ENCODE assay signal across 26 cellular contexts in the genomic region with DNA sequence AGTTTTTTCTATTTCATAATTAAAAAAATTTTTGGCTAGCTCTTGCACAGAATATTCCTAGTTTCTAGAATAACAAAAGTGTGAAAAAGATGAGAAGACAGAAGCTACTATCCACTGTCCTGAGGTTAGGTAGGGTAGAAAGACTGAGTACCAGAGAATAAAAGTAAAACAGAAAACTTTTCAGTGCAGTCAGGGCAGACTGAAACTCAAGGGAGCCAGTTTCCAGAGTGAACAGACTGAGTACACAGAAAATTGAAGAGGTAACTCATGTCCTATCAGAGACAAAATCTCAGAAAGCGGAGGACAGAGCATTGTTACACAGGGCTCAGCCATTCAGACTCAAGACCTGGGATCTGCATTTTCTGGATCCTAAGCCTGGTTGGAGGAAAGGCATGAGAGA. TPM values are rescaled to one million over a fixed set of nuclear protein-coding genes. Genes with fewer than 3 reads are reported as not detected.
"Had no signal": no experiment of that assay in that cellular context is flagged by ENCODE, and none has a peak within 500 bp of the region (broad histone marks: within the 10 kb centered on the region; RNA-seq: fewer than 3 reads in every experiment).

No MANE protein-coding gene starts in this region.

- H3K36me3 Mint-ChIP-seq: naive thymus-derived CD4-positive, alpha-beta T cell; stimulated activated memory B cell treated with anti-CD40 and anti-IgM and Interleukin-4, amounts not matched to agents 10 μg/mL and 1 μg/mL and 100 μg/mL, for 72 hours had no signal

- DNase-seq: dorsolateral prefrontal cortex; effector CD8-positive, alpha-beta T cell; foreskin melanocyte; head of caudate nucleus; mesendoderm; naive thymus-derived CD4-positive, alpha-beta T cell; nephron progenitor cell; psoas muscle; retina; right lobe of liver; spleen; stimulated activated CD4-positive, alpha-beta T cell treated with anti-CD3 and anti-CD28 coated beads, Interleukin-15, amount 100 ng/mL, for 24 hours; stimulated activated CD4-positive, alpha-beta T cell treated with anti-CD3 and anti-CD28 coated beads, Interleukin-1b, Interleukin-23, amount 100 ng/mL, for 48 hours; stimulated activated CD4-positive, alpha-beta T cell treated with anti-CD3 and anti-CD28 coated beads, Interleukin-4, amount 100 ng/mL, for 24 hours; tibial artery; upper lobe of left lung; uterus had no signal

- H3K27ac Mint-ChIP-seq: naive thymus-derived CD4-positive, alpha-beta T cell; stimulated activated memory B cell treated with anti-CD40 and anti-IgM and Interleukin-4, amounts not matched to agents 10 μg/mL and 1 μg/mL and 100 μg/mL, for 72 hours had no signal

- H3K4me1 Mint-ChIP-seq: naive thymus-derived CD4-positive, alpha-beta T cell; nephron progenitor cell; stimulated activated memory B cell treated with anti-CD40 and anti-IgM and Interleukin-4, amounts not matched to agents 10 μg/mL and 1 μg/mL and 100 μg/mL, for 72 hours had no signal

- H3K4me3 Mint-ChIP-seq: naive thymus-derived CD4-positive, alpha-beta T cell; nephron progenitor cell; stimulated activated memory B cell treated with anti-CD40 and anti-IgM and Interleukin-4, amounts not matched to agents 10 μg/mL and 1 μg/mL and 100 μg/mL, for 72 hours; stimulated activated naive CD8-positive, alpha-beta T cell treated with anti-CD3 and anti-CD28 coated beads, Interleukin-15, Interleukin-2, amounts not matched to agents 100 ng/mL and 50 ng/mL, for 24 hours had no signal

- H3K9me3 Mint-ChIP-seq: nephron progenitor cell; stimulated activated memory B cell treated with anti-CD40 and anti-IgM and Interleukin-4, amounts not matched to agents 10 μg/mL and 1 μg/mL and 100 μg/mL, for 72 hours; stimulated activated naive CD8-positive, alpha-beta T cell treated with anti-CD3 and anti-CD28 coated beads, Interleukin-15, Interleukin-2, amounts not matched to agents 100 ng/mL and 50 ng/mL, for 24 hours had no signal

- ATAC-seq: naive thymus-derived CD4-positive, alpha-beta T cell; psoas muscle; right lobe of liver; stimulated activated memory B cell treated with anti-CD40 and anti-IgM and Interleukin-4, amounts not matched to agents 10 μg/mL and 1 μg/mL and 100 μg/mL, for 72 hours had no signal

RNA-seq across cellular contexts. Expression of a gene that starts 8.8 kb away (rescaled TPM):
- total RNA-seq: hepatocyte; kidney epithelial cell; lung microvascular endothelial cell; naive thymus-derived CD4-positive, alpha-beta T cell; osteoblast; spleen; upper lobe of left lung had no signal

RNA-seq across cellular contexts. Expression of a gene that starts 16.7 kb away (rescaled TPM):
- total RNA-seq: hepatocyte; kidney epithelial cell; liver; lung microvascular endothelial cell; naive thymus-derived CD4-positive, alpha-beta T cell; osteoblast; psoas muscle; right lobe of liver; skeletal muscle tissue; spleen; temporal lobe; upper lobe of left lung; uterus had no signal
